9 cellular contexts compared by ENCODE assay signal in genomic region chr21:36964832-36965719, GRCh38. TPM values are rescaled to one million over a fixed set of nuclear protein-coding genes. Genes with fewer than 3 reads are reported as not detected.
DNase-seq lines count a peak whose midpoint lies in the region; ATAC-seq, FAIRE-seq and TF ChIP-seq lines count a peak whose summit lies in the region.
"Had no signal": no experiment of that assay in that cellular context is flagged by ENCODE, and none has a peak within 500 bp of the region (broad histone marks: within the 10 kb centered on the region; RNA-seq: fewer than 3 reads in every experiment).

No MANE protein-coding gene starts in this region.

- intact Hi-C loops in endothelial cell of umbilical vein (cut with micrococcal nuclease): no loop called here
- intact Hi-C loops in gastrocnemius medialis (cut with DNase I; ENCODE audit: low total_unique reads): loop anchor here (10.0 kb wide), 1 partner anchor 120 kb away; no protein-coding TSS in a partner anchor

- FAIRE-seq in endothelial cell of umbilical vein (lab: Jason Lieb, UNC): peak; percentile 12

- no peaks in the 10 kb centered on the region for H4K20me1 ChIP-seq in SK-N-SH (ENCODE audit: insufficient read depth)
- no peaks in the 10 kb centered on the region for H4K20me1 ChIP-seq in endothelial cell of umbilical vein (replicated peaks; ENCODE audit: control insufficient read depth, extremely low read depth, insufficient read depth, low read length)

- H3K27ac ChIP-seq in SK-N-SH (ENCODE audit: low read depth in 2 of 2, low read length in 1 of 2): no peak overlapping the region
- peak overlapping the region; percentile 89 for H3K27ac ChIP-seq in RWPE1
- no peak overlapping the region for H3K27ac ChIP-seq in endothelial cell of umbilical vein (ENCODE audit: insufficient read depth, low read depth, low read length)
- H3K27ac ChIP-seq in gastrocnemius medialis: no peak overlapping the region

- H3K36me3 ChIP-seq in SK-N-SH (replicated peaks in 1 of 2; ENCODE audit: control insufficient read depth in 1 of 2, insufficient read depth in 2 of 2, low read length in 1 of 2) (peaks cover 5 to 24% of the 10 kb centered on the region in 2 experiments), endothelial cell of umbilical vein (ENCODE audit: control insufficient read depth in 2 of 2, extremely low read depth in 1 of 2, insufficient read depth in 2 of 2, low read length in 2 of 2) (no peaks in the 10 kb centered on the region), gastrocnemius medialis (peaks cover 0 to 15% of the 10 kb centered on the region in 2 donors)

- CTCF ChIA-PET in SK-N-SH (lab: Yijun Ruan, JAX): interaction anchor here (0.9 to 6.0 kb wide), 7 partner anchors 11 to 45 kb away, joined by 3 to 38 read pairs (median 3); no protein-coding TSS in a partner anchor
- CTCF ChIA-PET in RWPE1 (lab: Yijun Ruan, JAX): interaction anchor here (0.7 to 1.8 kb wide), 8 partner anchors 12 to 45 kb away, joined by 3 to 8 read pairs (median 3); no protein-coding TSS in a partner anchor
- CTCF ChIA-PET in endothelial cell of umbilical vein (lab: Charles Lee): interaction anchor here (1.0 to 4.9 kb wide), 6 partner anchors 12 to 27 kb away, joined by 3 to 39 read pairs (median 10); no protein-coding TSS in a partner anchor

- no peak overlapping the region for H2AFZ ChIP-seq in SK-N-SH (ENCODE audit: low read depth)
- no peak overlapping the region for H2AFZ ChIP-seq in endothelial cell of umbilical vein (ENCODE audit: low read depth, low read length)

- H3K9ac ChIP-seq in SK-N-SH: 0 out of 2 replicates have a peak overlapping the region, but pooled peaks have one; percentile 80
- H3K9ac ChIP-seq in endothelial cell of umbilical vein (replicated peaks; ENCODE audit: extremely low read depth, insufficient read depth, low read length): no peak overlapping the region

- H3K9me3 ChIP-seq in SK-N-SH (no peaks in the 10 kb centered on the region), endothelial cell of umbilical vein (replicated peaks; ENCODE audit: control insufficient read depth, insufficient read depth, low read length) (no peaks in the 10 kb centered on the region), gastrocnemius medialis (no peaks in the 10 kb centered on the region)

- H3K9me1 ChIP-seq in endothelial cell of umbilical vein (replicated peaks; ENCODE audit: control insufficient read depth, extremely low read depth, insufficient read depth, low read length): no peaks in the 10 kb centered on the region

- TF ChIP-seq RAD21 in SK-N-SH (IDR thresholded peaks at IDR 0.05; ENCODE audit: low read length): no peak

- no peak for TF ChIP-seq CTCF in SK-N-SH (IDR thresholded peaks at IDR 0.05)
- no peak for TF ChIP-seq CTCF in RWPE1 (conservative IDR thresholded peaks at IDR 0.05; ENCODE audit: low read depth)
- no peak for TF ChIP-seq CTCF in endothelial cell of umbilical vein (IDR thresholded peaks at IDR 0.05; ENCODE audit: extremely low read depth in 1 of 2, insufficient read depth in 1 of 2, low read depth in 1 of 2, low read length in 2 of 2)
- TF ChIP-seq CTCF in gastrocnemius medialis (IDR thresholded peaks at IDR 0.05 in 4 of 5, conservative IDR thresholded peaks at IDR 0.05 in 1 of 5): no peak

- DNase-seq in SK-N-SH: no peak
- no peak for DNase-seq in RWPE1 (ENCODE audit: low spot score)
- DNase-seq in endothelial cell of umbilical vein (ENCODE audit: low read depth, low spot score): no peak
- DNase-seq in gastrocnemius medialis: no peak
- DNase-seq in COR-L47 (lab: John Stamatoyannopoulos, UW): no peak
- DNase-seq in NCI-H128 (lab: John Stamatoyannopoulos, UW; ENCODE audit: unreplicated experiment): no peak

- TSS peak; percentile 29 for BruUV-seq in endothelial cell of umbilical vein (replicated peaks; lab: Mats Ljungman, UMichigan)

- H3K4me3 ChIP-seq in SK-N-SH (ENCODE audit: low read depth in 2 of 2, low read length in 1 of 2) (peak overlapping the region; percentile 64 to 87; a peak in 3 of 4 replicates), endothelial cell of umbilical vein (replicated peaks in 1 of 3; ENCODE audit: insufficient read depth in 1 of 3, low read depth in 1 of 3, low read length in 3 of 3) (no peak overlapping the region), gastrocnemius medialis (peak overlapping the region in 3 of 4 donors; percentile 65 to 78 (median 66))

- dilution Hi-C loops in endothelial cell of umbilical vein (cut with MboI; ENCODE audit: extremely low pct_ligation_motif_present, low sequenced_read_pairs): no loop called here

- H3K9me2 ChIP-seq in SK-N-SH: no peaks in the 10 kb centered on the region

- no peak for TF ChIP-seq POLR2A in endothelial cell of umbilical vein (IDR thresholded peaks at IDR 0.05; ENCODE audit: low read depth, low read length)
- no peak for TF ChIP-seq POLR2A in gastrocnemius medialis (IDR thresholded peaks at IDR 0.05)

- H3F3A ChIP-seq in SK-N-SH (replicated peaks; ENCODE audit: insufficient read depth): peaks cover 2% of the 10 kb centered on the region

- H3K27me3 ChIP-seq in SK-N-SH (ENCODE audit: insufficient read depth) (no peaks in the 10 kb centered on the region), endothelial cell of umbilical vein (ENCODE audit: control insufficient read depth in 2 of 2, insufficient read depth in 2 of 2, low read length in 2 of 2) (no peaks in the 10 kb centered on the region), gastrocnemius medialis (no peaks in the 10 kb centered on the region)

- POLR2A ChIA-PET in SK-N-SH (lab: Yijun Ruan, JAX): interaction anchor here (2.3 kb wide), 1 partner anchor 25 kb away, joined by 10 read pairs; no protein-coding TSS in a partner anchor
- POLR2A ChIA-PET in RWPE1 (lab: Yijun Ruan, JAX; ENCODE audit: low non-redundant PET): interaction anchor here (0.6 to 0.7 kb wide), 2 partner anchors 49 to 53 kb away, joined by 6 to 8 read pairs; no protein-coding TSS in a partner anchor
- POLR2A ChIA-PET in endothelial cell of umbilical vein (lab: Charles Lee): interaction anchor here (0.6 to 0.7 kb wide), 2 partner anchors 22 to 24 kb away, joined by 3 to 4 read pairs; no protein-coding TSS in a partner anchor

- in situ Hi-C loops in gastrocnemius medialis (cut with MboI; ENCODE audit: low sequenced_read_pairs in 4 of 4): no loop called here

- ATAC-seq in SK-N-SH treated with all-trans-retinoic acid at 6 μM for 48 hours (no peak), gastrocnemius medialis (no peak), HG03280 (IDR thresholded peaks at IDR 0.05; ENCODE audit: unreplicated experiment) (no peak)

- no peak for TF ChIP-seq EP300 in SK-N-SH (IDR thresholded peaks at IDR 0.05; ENCODE audit: borderline replicate concordance in 1 of 2, low read depth in 1 of 2, low read length in 1 of 2)

- peaks cover 3 to 12% of the 10 kb centered on the region in 2 experiments; a peak in 2 of 4 replicates for H3K4me1 ChIP-seq in SK-N-SH (ENCODE audit: control insufficient read depth in 1 of 2, insufficient read depth in 2 of 2, low read depth in 1 of 2, low read length in 1 of 2)
- H3K4me1 ChIP-seq in endothelial cell of umbilical vein (ENCODE audit: control insufficient read depth, extremely low read depth, insufficient read depth, low read length): peaks cover 9% of the 10 kb centered on the region
- H3K4me1 ChIP-seq in gastrocnemius medialis: peaks cover 9 to 23% of the 10 kb centered on the region in 2 donors

- H3K79me2 ChIP-seq in SK-N-SH (ENCODE audit: insufficient read depth) (peaks cover 16% of the 10 kb centered on the region), endothelial cell of umbilical vein (ENCODE audit: control insufficient read depth, insufficient read depth, low read length) (no peaks in the 10 kb centered on the region)

- WGBS in SK-N-SH (ENCODE audit: low lambda C conversion rate): 95% methylated on average over 8 of the region's 8 CpGs

- peak overlapping the region; percentile 96 for H3K4me2 ChIP-seq in SK-N-SH
- peak overlapping the region; percentile 11 for H3K4me2 ChIP-seq in endothelial cell of umbilical vein (ENCODE audit: insufficient read depth, low read length)

TF ChIP-seq in SK-N-SH, 30 proteins besides CTCF, POLR2A, EP300 and RAD21 (continues in another document):
- TF ChIP-seq GATA2 (CRISPR knock-in tag; IDR thresholded peaks at IDR 0.05): no peak
- TF ChIP-seq FOSL2 (IDR thresholded peaks at IDR 0.05; ENCODE audit: borderline replicate concordance, low read depth): no peak
- TF ChIP-seq YY1 (IDR thresholded peaks at IDR 0.05; ENCODE audit: low read depth): no peak

TF ChIP-seq in SK-N-SH treated with all-trans-retinoic acid at 6 μM for 48 hours, 23 proteins besides CTCF, POLR2A, EP300 and RAD21 (continues in another document):
- TF ChIP-seq ZC3H10 (CRISPR knock-in tag; IDR thresholded peaks at IDR 0.05): no peak
- no peak for TF ChIP-seq RARB (CRISPR knock-in tag; IDR thresholded peaks at IDR 0.05)
- TF ChIP-seq CSDC2 (CRISPR knock-in tag; IDR thresholded peaks at IDR 0.05): no peak
- TF ChIP-seq ZNF70 (CRISPR knock-in tag; IDR thresholded peaks at IDR 0.05): no peak

TF ChIP-seq in endothelial cell of umbilical vein, 7 proteins besides CTCF, POLR2A, EP300 and RAD21 (continues in another document):
- TF ChIP-seq GATA2 (IDR thresholded peaks at IDR 0.05; ENCODE audit: insufficient read depth, insufficient read length, low read depth, low read length) (no peak), FOS (IDR thresholded peaks at IDR 0.05; ENCODE audit: borderline replicate concordance, insufficient read depth, low read length) (no peak)

RNA-seq across cellular contexts. Expression of gene HLCS, which starts 1.4 kb away (rescaled TPM):
- polyA plus RNA-seq in SK-N-SH (2012; rRNA removed) (13.0 and 17.7 TPM in 2 replicates), endothelial cell of umbilical vein (4.4 and 6.7 TPM in 2 replicates)
- 12.7 and 13.7 TPM in 2 replicates for polyA plus RNA-seq in SK-N-SH (2012; cell fraction: cytosol; rRNA removed)
- 18.3 and 28.2 TPM in 2 replicates for polyA plus RNA-seq in SK-N-SH (2012; cell fraction: nucleus; rRNA removed)
- total RNA-seq in endothelial cell of umbilical vein (13.9 and 17.2 TPM in 2 replicates), gastrocnemius medialis (10 to 100 TPM; 10.6 to 18.4 (median 15.4) TPM)
- polyA plus RNA-seq in endothelial cell of umbilical vein (2011; cell fraction: cytosol; rRNA removed): 5.6 and 5.7 TPM in 2 replicates
- polyA plus RNA-seq in endothelial cell of umbilical vein (2011; cell fraction: nucleus; rRNA removed): 12.2 and 14.4 TPM in 2 replicates
- polyA plus RNA-seq in endothelial cell of umbilical vein (2012): 8.3 and 9.0 TPM in 2 replicates
- 14.4 and 20.2 TPM in 2 replicates for polyA minus RNA-seq in endothelial cell of umbilical vein
- 21.3 TPM for polyA minus RNA-seq in endothelial cell of umbilical vein (2011; cell fraction: cytosol; rRNA and poly(A)+ RNA removed)
- polyA minus RNA-seq in endothelial cell of umbilical vein (2011; cell fraction: nucleus; rRNA and poly(A)+ RNA removed): 16.3 and 22.6 TPM in 2 replicates

RNA-seq across cellular contexts. Expression of gene RIPPLY3, which starts 41.4 kb away (rescaled TPM):
- polyA plus RNA-seq in SK-N-SH (2012; rRNA removed): 0.03 TPM in 2 replicates
- polyA plus RNA-seq in SK-N-SH (2012; cell fraction: cytosol; rRNA removed): 0.04 and 0.07 TPM in 2 replicates
- polyA plus RNA-seq in SK-N-SH (2012; cell fraction: nucleus; rRNA removed): 0.12 TPM in 1 of 2 replicates, not detected in the other
- not detected in 2 replicates for total RNA-seq in endothelial cell of umbilical vein
- polyA plus RNA-seq in endothelial cell of umbilical vein: 0.03 TPM in 1 of 2 replicates, not detected in the other
- not detected in 2 replicates for polyA plus RNA-seq in endothelial cell of umbilical vein (2011; cell fraction: cytosol; rRNA removed)
- not detected in 2 replicates for polyA plus RNA-seq in endothelial cell of umbilical vein (2011; cell fraction: nucleus; rRNA removed)
- not detected in 2 replicates for polyA plus RNA-seq in endothelial cell of umbilical vein (2012)
- not detected in 2 replicates for polyA minus RNA-seq in endothelial cell of umbilical vein
- polyA minus RNA-seq in endothelial cell of umbilical vein (2011; cell fraction: cytosol; rRNA and poly(A)+ RNA removed): not detected
- not detected in 2 replicates for polyA minus RNA-seq in endothelial cell of umbilical vein (2011; cell fraction: nucleus; rRNA and poly(A)+ RNA removed)
- total RNA-seq in gastrocnemius medialis: not detected
- total RNA-seq: T-helper 1 cell treated with Interleukin-12 subunit alpha and Interleukin-12 subunit beta and Interleukin-4 antibody, amounts not matched to agents 30 ng/mL and 1 ng/mL, for 36 hours had no signal

Comparison
In these comparisons a context has a peak if more than half of its experiments do, and no peak if none do; other contexts are left out.
1. H3K4me3 ChIP-seq: peak in SK-N-SH (2 of 2) and gastrocnemius medialis (3 of 4); none in endothelial cell of umbilical vein (0 of 3).